In the genomic region with DNA sequence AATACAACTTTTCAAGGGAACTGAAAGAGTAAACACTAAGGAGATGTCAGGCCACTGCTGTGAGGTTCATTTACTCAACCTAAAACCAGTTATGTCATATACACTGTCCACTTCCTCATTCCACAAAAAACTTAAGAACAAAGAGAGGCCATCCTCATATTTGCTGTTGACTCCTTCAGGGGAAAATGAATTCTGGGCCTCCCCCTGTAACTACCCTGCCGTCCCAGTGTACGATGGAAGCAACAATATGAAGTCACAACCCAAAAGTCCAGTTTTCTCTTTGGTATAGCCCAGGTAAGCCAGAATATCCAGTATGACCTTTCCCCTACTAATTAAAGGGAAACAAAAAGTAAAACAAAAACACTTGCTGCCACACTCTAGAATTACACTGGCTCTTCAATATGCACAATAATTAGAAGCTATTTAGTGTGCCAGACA, we compare ENCODE assay signal across 8 cellular contexts. TPM values are rescaled to one million over a fixed set of nuclear protein-coding genes. Genes with fewer than 3 reads are reported as not detected.
A peak's percentile ranks its signal among the peaks of the same experiment; 100 is the strongest.
DNase-seq lines count a peak whose midpoint lies in the region; ATAC-seq, FAIRE-seq and TF ChIP-seq lines count a peak whose summit lies in the region.

No MANE protein-coding gene starts in this region.

- no peak overlapping the region for H3K27ac ChIP-seq in CD8-positive, alpha-beta memory T cell (ENCODE audit: low read depth, low read length)
- H3K27ac ChIP-seq in GM12878 (ENCODE audit: control insufficient read depth, insufficient read depth) (peak overlapping the region; percentile 94), neuronal stem cell (replicated peaks; ENCODE audit: low read length) (no peak overlapping the region)

- peaks cover 8 to 46% (median 18%) of the 10 kb centered on the region in 3 donors for H3K36me3 Mint-ChIP-seq in CD8-positive, alpha-beta memory T cell

- H4K20me1 ChIP-seq in GM12878 (ENCODE audit: control insufficient read depth, insufficient read depth) = no peaks in the 10 kb centered on the region

- ATAC-seq in GM19463 (IDR thresholded peaks at IDR 0.05; ENCODE audit: unreplicated experiment) (peak; percentile 70), HG03439 (IDR thresholded peaks at IDR 0.05; ENCODE audit: unreplicated experiment) (peak; percentile 93), GM12878 (peak; percentile 97)

- H3K79me2 ChIP-seq in GM12878 (ENCODE audit: control insufficient read depth, insufficient read depth, low read length) = peaks cover 2% of the 10 kb centered on the region; the same call in 1 of the 2 replicates

- WGBS in GM12878 (ENCODE audit: insufficient coverage, insufficient replicate concordance, low lambda C conversion rate, missing lambda C conversion rate) = 48% methylated on average over 2 of the region's 2 CpGs
- WGBS in neuronal stem cell (ENCODE audit: extremely low coverage in 2 of 2, insufficient read length in 2 of 2, insufficient replicate concordance in 1 of 2), 2 donors = no CpG with 5 or more reads among the region's 2 CpGs

- no peak for TF ChIP-seq POLR2A in GM12878 (IDR thresholded peaks at IDR 0.05; ENCODE audit: low read depth, low read length)

- POLR2A ChIA-PET in CD8-positive, alpha-beta memory T cell (lab: Charles Lee) = no interaction called here
- POLR2A ChIA-PET in GM12878 (lab: Charles Lee) = interaction anchor here (2.2 to 4.2 kb wide), 2 partner anchors 12 to 16 kb away, joined by 7 to 19 read pairs; a partner anchor contains a TSS

- H2AFZ ChIP-seq in GM12878 (ENCODE audit: control insufficient read depth, low read depth, low read length) = peak overlapping the region; percentile 87
- no peak overlapping the region for H2AFZ ChIP-seq in neuronal stem cell (ENCODE audit: low read length)

- H3K4me2 ChIP-seq in GM12878 (ENCODE audit: control insufficient read depth, insufficient read depth) = peak overlapping the region; percentile 95
- no peak overlapping the region for H3K4me2 ChIP-seq in neuronal stem cell (ENCODE audit: insufficient read depth, low read length, poor library complexity, severe bottlenecking)

- H3K9me3 Mint-ChIP-seq in CD8-positive, alpha-beta memory T cell = no peaks in the 10 kb centered on the region

- RAD21 ChIA-PET in GM12878 (lab: Charles Lee; ENCODE audit: unreplicated experiment) = interaction anchor here (0.5 to 1.8 kb wide), 6 partner anchors 9 to 436 kb away, joined by 3 to 8 read pairs (median 4); no protein-coding TSS in a partner anchor

- H3K4me1 ChIP-seq in CD8-positive, alpha-beta memory T cell (ENCODE audit: insufficient read depth, low read length) = no peaks in the 10 kb centered on the region
- H3K4me1 ChIP-seq in GM12878 (ENCODE audit: control insufficient read depth, insufficient read depth, low read length) (peaks cover 9% of the 10 kb centered on the region), mucosa of stomach (ENCODE audit: control insufficient read depth, insufficient read depth, low read length) (peaks cover 6% of the 10 kb centered on the region), neuronal stem cell (ENCODE audit: control insufficient read depth in 2 of 2, insufficient read depth in 1 of 2, low read depth in 1 of 2, low read length in 2 of 2) (peaks cover 0 to 4% of the 10 kb centered on the region in 2 donors)

- H3K23ac ChIP-seq in neuronal stem cell (ENCODE audit: low read depth, low read length, poor library complexity) = no peak overlapping the region

- H3K27me3 ChIP-seq in CD8-positive, alpha-beta memory T cell (ENCODE audit: insufficient read depth, low read length, poor library complexity, severe bottlenecking) = no peaks in the 10 kb centered on the region
- H3K27me3 ChIP-seq in GM12878 (replicated peaks in 1 of 2; ENCODE audit: control insufficient read depth in 2 of 2, insufficient read depth in 2 of 2, low read length in 1 of 2) = no peaks in the 10 kb centered on the region
- no peaks in the 10 kb centered on the region for H3K27me3 ChIP-seq in mucosa of stomach (ENCODE audit: control insufficient read depth, insufficient read depth, low read length)
- H3K27me3 ChIP-seq in neuronal stem cell (ENCODE audit: control insufficient read depth in 3 of 3, insufficient read depth in 3 of 3, low read depth in 1 of 3, low read length in 3 of 3) = no peaks in the 10 kb centered on the region

- no peak overlapping the region for H2BK5ac ChIP-seq in neuronal stem cell (ENCODE audit: low read length)

- no peak overlapping the region for H2BK15ac ChIP-seq in neuronal stem cell (ENCODE audit: low read length)

- H3K9ac ChIP-seq in GM12878 (ENCODE audit: control insufficient read depth, insufficient read depth, low read length) (peak overlapping the region; percentile 60), mucosa of stomach (ENCODE audit: low read length) (peak overlapping the region; percentile 14), neuronal stem cell (ENCODE audit: low read depth, low read length, poor library complexity) (no peak overlapping the region)

- TF ChIP-seq EP300 in GM12878 (IDR thresholded peaks at IDR 0.05; ENCODE audit: borderline replicate concordance in 1 of 2, control insufficient read depth in 1 of 2, low read depth in 2 of 2, low read length in 2 of 2) = peak; percentile 83 to 96; a peak in 3 of 4 replicates

- no peak overlapping the region for H2AK5ac ChIP-seq in neuronal stem cell (ENCODE audit: low read depth, low read length)

- H4K91ac ChIP-seq in neuronal stem cell (ENCODE audit: low read depth, low read length, poor library complexity) = no peak overlapping the region

- H3K27ac Mint-ChIP-seq in CD8-positive, alpha-beta memory T cell = peak overlapping the region in 5 of 8 donors; percentile 53 to 89 (median 75)

- H2BK12ac ChIP-seq in neuronal stem cell (ENCODE audit: low read length) = no peak overlapping the region

- CTCF ChIA-PET in CD8-positive, alpha-beta memory T cell (lab: Charles Lee) = no interaction called here
- CTCF ChIA-PET in GM12878 (lab: Yijun Ruan, JAX) = interaction anchor here (0.6 to 1.9 kb wide), 6 partner anchors 15 to 436 kb away, joined by 3 to 4 read pairs (median 3); a partner anchor contains a TSS

- no peak overlapping the region for H3K18ac ChIP-seq in neuronal stem cell (ENCODE audit: low read length)

- H3K36me3 ChIP-seq in CD8-positive, alpha-beta memory T cell (ENCODE audit: insufficient read depth, low read length) = no peaks in the 10 kb centered on the region
- H3K36me3 ChIP-seq in GM12878 (ENCODE audit: control insufficient read depth in 2 of 2, insufficient read depth in 2 of 2, low read length in 1 of 2) (peaks cover 2 to 22% of the 10 kb centered on the region in 2 experiments; a peak in 3 of 4 replicates), mucosa of stomach (ENCODE audit: control insufficient read depth, insufficient read depth, low read length) (no peaks in the 10 kb centered on the region), neuronal stem cell (replicated peaks in 1 of 2; ENCODE audit: control insufficient read depth in 2 of 2, insufficient read depth in 2 of 2, low read length in 2 of 2) (peaks cover 2 to 75% of the 10 kb centered on the region in 2 donors)

- no peak overlapping the region for H2BK120ac ChIP-seq in neuronal stem cell (ENCODE audit: low read depth, low read length)

- H3K9me3 ChIP-seq in CD8-positive, alpha-beta memory T cell (ENCODE audit: low read length) = no peaks in the 10 kb centered on the region
- H3K9me3 ChIP-seq in GM12878 (replicated peaks; ENCODE audit: control insufficient read depth, insufficient read depth, low read length) (no peaks in the 10 kb centered on the region), mucosa of stomach (ENCODE audit: control insufficient read depth, low read length) (no peaks in the 10 kb centered on the region), neuronal stem cell (replicated peaks in 1 of 2; ENCODE audit: control insufficient read depth in 2 of 2, insufficient read depth in 1 of 2, low read depth in 1 of 2, low read length in 2 of 2) (no peaks in the 10 kb centered on the region)

- no peak overlapping the region for H4K8ac ChIP-seq in neuronal stem cell (ENCODE audit: low read depth, low read length)

- DNase-seq in CD8-positive, alpha-beta memory T cell = no peak
- peak; percentile 69 for DNase-seq in GM12878 (ENCODE audit: low read depth, low spot score)
- DNase-seq in T1000 (lab: John Stamatoyannopoulos, UW) = no peak
- DNase-seq in neuronal stem cell (ENCODE audit: low spot score) = no peak
- no peak for DNase-seq in amygdala (lab: John Stamatoyannopoulos, UW)

- H3K79me1 ChIP-seq in neuronal stem cell (ENCODE audit: low read depth, low read length) = no peaks in the 10 kb centered on the region

- no TSS peak for BruUV-seq in GM12878 (replicated peaks; lab: Mats Ljungman, UMichigan)

- TF ChIP-seq RAD21 in GM12878 (IDR thresholded peaks at IDR 0.05; ENCODE audit: insufficient read depth, low read depth, low read length) = no peak

- no peaks in the 10 kb centered on the region for H3K27me3 Mint-ChIP-seq in CD8-positive, alpha-beta memory T cell

- peak; percentile 80 for FAIRE-seq in GM12878 (lab: Jason Lieb, UNC)

- H3K4me1 Mint-ChIP-seq in CD8-positive, alpha-beta memory T cell = peaks cover 14 to 39% (median 26%) of the 10 kb centered on the region in 3 donors

- no peak for TF ChIP-seq CTCF in GM12878 (IDR thresholded peaks at IDR 0.05 in 2 of 3, conservative IDR thresholded peaks at IDR 0.05 in 1 of 3; ENCODE audit: control insufficient read depth in 2 of 3, extremely low read depth in 1 of 3, insufficient read depth in 1 of 3, low read depth in 3 of 3, low read length in 3 of 3)

- SMC1A ChIA-PET in GM12878 (lab: Charles Lee; ENCODE audit: uncharacterized antibody, unreplicated experiment) = interaction anchor here (0.6 to 3.4 kb wide), 8 partner anchors 9 to 436 kb away, joined by 3 to 16 read pairs (median 4); a partner anchor contains a TSS

- H3K4me3 Mint-ChIP-seq in CD8-positive, alpha-beta memory T cell = no peak overlapping the region

- in situ Hi-C loops in GM12878 (cut with MboI) = no loop called here

- no peak overlapping the region for H3K14ac ChIP-seq in neuronal stem cell (ENCODE audit: low read length)

- H3K4me3 ChIP-seq in CD8-positive, alpha-beta memory T cell (ENCODE audit: low read length) = no peak overlapping the region
- H3K4me3 ChIP-seq in GM12878 (peak overlapping the region; percentile 20; the same call in 1 of the 2 replicates), mucosa of stomach (ENCODE audit: low read length) (no peak overlapping the region), neuronal stem cell (ENCODE audit: low read length in 2 of 2) (no peak overlapping the region)

- H3K4ac ChIP-seq in neuronal stem cell (ENCODE audit: low read length) = no peak overlapping the region

- intact Hi-C loops in GM12878 (cut with micrococcal nuclease; ENCODE audit: unreplicated experiment) = loop anchor here (5.0 to 10.0 kb wide), 2 partner anchors 147 to 290 kb away; a partner anchor contains a TSS

RNA-seq across cellular contexts. Expression of a gene that starts 16.2 kb away (rescaled TPM):
- 10 to 100 TPM; 19.7 to 20.7 TPM for total RNA-seq in CD8-positive, alpha-beta memory T cell
- 6.5 TPM for polyA plus RNA-seq in CD8-positive, alpha-beta memory T cell
- 106 and 120 TPM in 2 replicates for total RNA-seq in GM12878 (2013; cell fraction: nucleolus; rRNA removed)
- total RNA-seq in GM12878 (2014; rRNA removed) (13.1 and 14.1 TPM in 2 replicates), GM12878 (2014; rRNA removed; fragmentation: Illumina TruSeq; extraction: Trizol) (21.2 and 25.4 TPM in 2 replicates), GM12878 (2021) (12.0 and 15.3 TPM in 2 replicates)
- 3.6 TPM for polyA plus RNA-seq in GM12878 (2011; ENCODE audit: low read depth)
- polyA plus RNA-seq in GM12878 (2011; rRNA removed) (6.9 and 8.6 TPM in 2 replicates), GM12878 (2014; fragmentation: Illumina TruSeq; extraction: Trizol) (15.8 and 18.6 TPM in 2 replicates), GM12878 (2014; fragmentation: Nextera tagmentation; extraction: Ambion mirVana) (1 to 10 TPM; 5.3 to 5.7 TPM), GM12878 (2014; rRNA removed) (7.0 and 8.8 TPM in 2 replicates), GM12878 (2016; fragmentation: Nextera tagmentation; extraction: Ambion mirVana) (10 to 100 TPM; 19.6 to 22.6 TPM)
- 2.5 and 4.8 TPM in 2 replicates for polyA plus RNA-seq in GM12878 (2011; cell fraction: cytosol; rRNA removed)
- 18.8 and 20.5 TPM in 2 replicates for polyA plus RNA-seq in GM12878 (2011; cell fraction: nucleus; rRNA removed)
- polyA plus RNA-seq in GM12878 (2012) = 6.2 and 9.2 TPM in 2 replicates
- polyA minus RNA-seq in GM12878 (2011; rRNA and poly(A)+ RNA removed) = 12.8 and 21.7 TPM in 2 replicates
- 5.7 and 7.0 TPM in 2 replicates for polyA minus RNA-seq in GM12878 (2011; cell fraction: cytosol; rRNA and poly(A)+ RNA removed)
- polyA minus RNA-seq in GM12878 (2011; cell fraction: nucleus; rRNA and poly(A)+ RNA removed) = 39.8 and 52.7 TPM in 2 replicates
- polyA plus RNA-seq in neuronal stem cell (2013, experiment 1 of 2) = 11.2 TPM
- polyA plus RNA-seq in neuronal stem cell (2013, experiment 2 of 2) = 11.9 TPM
